In genomic region chr4:98728433-98728832, GRCh38 we compare ENCODE assay signal across 11 cellular contexts.
DNase-seq lines count a peak whose midpoint lies in the region; ATAC-seq and TF ChIP-seq lines count a peak whose summit lies in the region.
"Had no signal": no experiment of that assay in that cellular context is flagged by ENCODE, and none has a peak within 500 bp of the region (broad histone marks: within the 10 kb centered on the region; RNA-seq: fewer than 3 reads in every experiment).

No MANE protein-coding gene starts in this region.

- 23% methylated on average over 4 of the region's 4 CpGs for whole genome bisulfite sequencing in right lobe of liver (ENCODE audit: insufficient coverage, low coverage, low lambda C conversion rate, missing lambda C conversion rate)

- no peak overlapping the region for H3K27ac ChIP-seq in BLaER1 treated with 17β-estradiol and CSF1 and Interleukin-3, amounts not matched to agents 10 nM and 100 nM
- no peak overlapping the region for H3K27ac ChIP-seq in right lobe of liver
- H3K27ac ChIP-seq: ovary had no signal

- H3K4me1 Mint-ChIP-seq in effector memory CD8-positive, alpha-beta T cell (ENCODE audit: low read depth in 2 of 2) = peaks cover 5 to 6% of the 10 kb centered on the region in 2 donors
- no peaks in the 10 kb centered on the region for H3K4me1 Mint-ChIP-seq in progenitor cell of endocrine pancreas (ENCODE audit: low read depth)

- H3K4me3 ChIP-seq in BLaER1 treated with 17β-estradiol and CSF1 and Interleukin-3, amounts not matched to agents 10 nM and 100 nM = no peak overlapping the region
- H3K4me3 ChIP-seq in right lobe of liver = no peak overlapping the region
- H3K4me3 ChIP-seq: ovary had no signal

- TF ChIP-seq CTCF in right lobe of liver (IDR thresholded peaks at IDR 0.05) = no peak
- no peak for TF ChIP-seq CTCF in progenitor cell of endocrine pancreas (IDR thresholded peaks at IDR 0.05; ENCODE audit: unreplicated experiment)

- peaks cover 0 to 2% of the 10 kb centered on the region in 2 donors for H3K9me3 Mint-ChIP-seq in effector memory CD8-positive, alpha-beta T cell
- H3K9me3 Mint-ChIP-seq in progenitor cell of endocrine pancreas (ENCODE audit: low read depth) = peaks cover 13% of the 10 kb centered on the region

- no peaks in the 10 kb centered on the region for H3K27me3 ChIP-seq in BLaER1 treated with 17β-estradiol and CSF1 and Interleukin-3, amounts not matched to agents 10 nM and 100 nM
- no peaks in the 10 kb centered on the region for H3K27me3 ChIP-seq in right lobe of liver
- H3K27me3 ChIP-seq: ovary had no signal

- peaks cover 0 to 16% (median 13%) of the 10 kb centered on the region in 10 experiments; a peak in 14 of 20 replicates for H3K4me1 ChIP-seq in BLaER1 treated with 17β-estradiol and CSF1 and Interleukin-3, amounts not matched to agents 10 nM and 100 nM
- H3K4me1 ChIP-seq in right lobe of liver = no peaks in the 10 kb centered on the region

- intact Hi-C loops in right lobe of liver (cut with DNase I) = no loop called here

- no peak overlapping the region for H3K9ac ChIP-seq in BLaER1 treated with 17β-estradiol and CSF1 and Interleukin-3, amounts not matched to agents 10 nM and 100 nM

- ATAC-seq in right lobe of liver (peak; percentile 53 to 94 (median 80)), GM21423 (IDR thresholded peaks at IDR 0.05; ENCODE audit: unreplicated experiment) (no peak), GM21825 (IDR thresholded peaks at IDR 0.05; ENCODE audit: unreplicated experiment) (no peak)
- ATAC-seq in effector memory CD8-positive, alpha-beta T cell (replicated peaks) = no peak

- H3K36me3 ChIP-seq in BLaER1 treated with 17β-estradiol and CSF1 and Interleukin-3, amounts not matched to agents 10 nM and 100 nM = no peaks in the 10 kb centered on the region
- H3K36me3 ChIP-seq in right lobe of liver = no peaks in the 10 kb centered on the region
- H3K36me3 ChIP-seq: ovary had no signal

- no peak overlapping the region for H3K27ac Mint-ChIP-seq in effector memory CD8-positive, alpha-beta T cell
- H3K27ac Mint-ChIP-seq in progenitor cell of endocrine pancreas = no peak overlapping the region

- H3K4me2 ChIP-seq in BLaER1 treated with 17β-estradiol and CSF1 and Interleukin-3, amounts not matched to agents 10 nM and 100 nM = peak overlapping the region in 8 of 11 experiments; percentile 31 to 62 (median 54); a peak in 15 of 22 replicates

- DNase-seq in HT1080 (ENCODE audit: low read depth) (peak; percentile 87), amniotic stem cell (lab: John Stamatoyannopoulos, UW) (peak; percentile 19), right lobe of liver (no peak), progenitor cell of endocrine pancreas (ENCODE audit: low spot score, unreplicated experiment) (no peak)
- no peak for DNase-seq in effector memory CD8-positive, alpha-beta T cell
- DNase-seq: activated CD4-positive, alpha-beta T cell treated with anti-CD3 and anti-CD28 coated beads, Interleukin-2, amount 50 U/mL, for 48 hours; NCI-H2029; ovary had no signal

- H3K27me3 Mint-ChIP-seq in effector memory CD8-positive, alpha-beta T cell = no peaks in the 10 kb centered on the region
- no peaks in the 10 kb centered on the region for H3K27me3 Mint-ChIP-seq in progenitor cell of endocrine pancreas

- H3K9me3 ChIP-seq in BLaER1 treated with 17β-estradiol and CSF1 and Interleukin-3, amounts not matched to agents 10 nM and 100 nM (replicated peaks in 1 of 11) = peaks cover 12 to 21% (median 16%) of the 10 kb centered on the region in 11 experiments; a peak in 21 of 22 replicates
- H3K9me3 ChIP-seq in right lobe of liver = no peaks in the 10 kb centered on the region
- H3K9me3 ChIP-seq: ovary had no signal

- no peaks in the 10 kb centered on the region for H3K36me3 Mint-ChIP-seq in effector memory CD8-positive, alpha-beta T cell (ENCODE audit: insufficient read depth)
- H3K36me3 Mint-ChIP-seq in progenitor cell of endocrine pancreas (ENCODE audit: insufficient read depth) = no peaks in the 10 kb centered on the region

- H3K4me3 Mint-ChIP-seq in effector memory CD8-positive, alpha-beta T cell = no peak overlapping the region
- no peak overlapping the region for H3K4me3 Mint-ChIP-seq in progenitor cell of endocrine pancreas (ENCODE audit: low read depth)

- no peak for TF ChIP-seq POLR2A in right lobe of liver (IDR thresholded peaks at IDR 0.05)

- H4K20me1 ChIP-seq in BLaER1 treated with 17β-estradiol and CSF1 and Interleukin-3, amounts not matched to agents 10 nM and 100 nM = no peaks in the 10 kb centered on the region

Comparison
In these comparisons a context has a peak if more than half of its experiments do, and no peak if none do; other contexts are left out.
1. DNase-seq: peak in HT1080 (single experiment) and amniotic stem cell (single experiment); none in right lobe of liver (0 of 3), effector memory CD8-positive, alpha-beta T cell (0 of 3) and progenitor cell of endocrine pancreas (single experiment).
2. ATAC-seq: peak in right lobe of liver (4 of 4); none in effector memory CD8-positive, alpha-beta T cell (single experiment), GM21423 (single experiment) and GM21825 (single experiment).